Comparison of ENCODE assay signal across 8 cellular contexts in genomic region chr20:35447082-35447789, GRCh38.
DNase-seq lines count a peak whose midpoint lies in the region; ATAC-seq and TF ChIP-seq lines count a peak whose summit lies in the region.

No MANE protein-coding gene starts in this region.

- peaks cover 4% of the 10 kb centered on the region for H3K27me3 Mint-ChIP-seq in T-helper 1 cell treated with Interleukin-12 subunit alpha and Interleukin-12 subunit beta and Interleukin-4 antibody, amounts not matched to agents 30 μg/mL and 1 μg/mL, for 36 hours (ENCODE audit: low read depth)

- H3K27ac Mint-ChIP-seq in T-helper 1 cell treated with Interleukin-12 subunit alpha and Interleukin-12 subunit beta and Interleukin-4 antibody, amounts not matched to agents 30 μg/mL and 1 μg/mL, for 36 hours: no peak overlapping the region

- H3K4me3 Mint-ChIP-seq in T-helper 1 cell treated with Interleukin-12 subunit alpha and Interleukin-12 subunit beta and Interleukin-4 antibody, amounts not matched to agents 30 μg/mL and 1 μg/mL, for 36 hours: peak overlapping the region; percentile 89

- DNase-seq in AG08396 (ENCODE audit: low spot score) (peak; percentile 78), NCI-H146 treated with DMSO at 0.1 percent for 48 hours (lab: John Stamatoyannopoulos, UW; ENCODE audit: unreplicated experiment) (peak; percentile 86), amygdala (lab: John Stamatoyannopoulos, UW) (peak in 50 of 56 donors; percentile 9 to 90 (median 52)), hepatic stellate cell (ENCODE audit: low spot score) (peak; percentile 73), retinal pigment epithelial cell (ENCODE audit: low read depth) (peak; percentile 11)

- no peaks in the 10 kb centered on the region for H3K36me3 Mint-ChIP-seq in T-helper 1 cell treated with Interleukin-12 subunit alpha and Interleukin-12 subunit beta and Interleukin-4 antibody, amounts not matched to agents 30 μg/mL and 1 μg/mL, for 36 hours (ENCODE audit: low read depth)

- peak overlapping the region; percentile 27 for H3K4me3 ChIP-seq in retinal pigment epithelial cell (ENCODE audit: low read length)

- no peaks in the 10 kb centered on the region for H3K9me3 Mint-ChIP-seq in T-helper 1 cell treated with Interleukin-12 subunit alpha and Interleukin-12 subunit beta and Interleukin-4 antibody, amounts not matched to agents 30 μg/mL and 1 μg/mL, for 36 hours

- ATAC-seq in GM21360 (IDR thresholded peaks at IDR 0.05; ENCODE audit: unreplicated experiment): peak; percentile 64
- no peak for ATAC-seq in GM21447 (IDR thresholded peaks at IDR 0.05; ENCODE audit: unreplicated experiment)

- H3K4me1 Mint-ChIP-seq in T-helper 1 cell treated with Interleukin-12 subunit alpha and Interleukin-12 subunit beta and Interleukin-4 antibody, amounts not matched to agents 30 μg/mL and 1 μg/mL, for 36 hours (ENCODE audit: low read depth): peaks cover 3% of the 10 kb centered on the region

- TF ChIP-seq CTCF in retinal pigment epithelial cell (conservative IDR thresholded peaks at IDR 0.05; ENCODE audit: low read depth, low read length): peak; percentile 99

Comparison
In these comparisons a context has a peak if more than half of its experiments do, and no peak if none do; other contexts are left out.
1. DNase-seq: peak in every context shown above with its lines; median percentile 86 in NCI-H146 treated with DMSO at 0.1 percent for 48 hours; 78 in AG08396; 73 in hepatic stellate cell; 52 in amygdala; 11 in retinal pigment epithelial cell.